In genomic region chr18:8694891-8695290, GRCh38 we compare ENCODE assay signal across 32 cellular contexts.
"Had no signal": no experiment of that assay in that cellular context is flagged by ENCODE, and none has a peak within 500 bp of the region (broad histone marks: within the 10 kb centered on the region; RNA-seq: fewer than 3 reads in every experiment).

No MANE protein-coding gene starts in this region.

- H3K4me3 Mint-ChIP-seq: activated CD4-positive, alpha-beta memory T cell treated with anti-CD3 and anti-CD28 coated beads for 36 hours; activated CD4-positive, alpha-beta T cell treated with anti-CD3 and anti-CD28 coated beads for 36 hours; activated CD4-positive, alpha-beta T cell treated with anti-CD3 and anti-CD28 coated beads, Interleukin-2, amount 10 ng/mL, durations not matched to agents 24 days and 14 days; activated CD8-positive, alpha-beta memory T cell treated with anti-CD3 and anti-CD28 coated beads, Interleukin-2, amount 10 ng/mL, durations not matched to agents 7 days and 5 days; activated CD8-positive, alpha-beta T cell treated with anti-CD3 and anti-CD28 coated beads, Interleukin-2, amount 10 ng/mL, durations not matched to agents 7 days and 5 days; activated naive CD4-positive, alpha-beta T cell treated with anti-CD3 and anti-CD28 coated beads for 36 hours; activated naive CD4-positive, alpha-beta T cell treated with anti-CD3 and anti-CD28 coated beads, Interleukin-2, amount 50 U/mL, for 24 hours; activated naive CD8-positive, alpha-beta T cell treated with anti-CD3 and anti-CD28 coated beads for 36 hours; activated naive CD8-positive, alpha-beta T cell treated with anti-CD3 and anti-CD28 coated beads, Interleukin-2, amount 50 U/mL, for 24 hours; activated T-helper 1 cell treated with anti-CD3 and anti-CD28 coated beads, Interleukin-12 subunit alpha, Interleukin-12 subunit beta, Interleukin-2, Interleukin-4 antibody, amounts not matched to agents 30 ng/mL and 10 ng/mL and 1 ng/mL, durations not matched to agents 14 hours and 24 hours and 36 hours; effector memory CD8-positive, alpha-beta T cell had no signal

- H3K36me3 Mint-ChIP-seq: activated CD4-positive, alpha-beta memory T cell treated with anti-CD3 and anti-CD28 coated beads for 36 hours; activated CD8-positive, alpha-beta memory T cell treated with anti-CD3 and anti-CD28 coated beads, Interleukin-2, amount 10 ng/mL, durations not matched to agents 7 days and 5 days; activated naive CD4-positive, alpha-beta T cell treated with anti-CD3 and anti-CD28 coated beads, Interleukin-2, amount 50 U/mL, for 24 hours; activated naive CD8-positive, alpha-beta T cell treated with anti-CD3 and anti-CD28 coated beads for 36 hours had no signal

- H3K27ac Mint-ChIP-seq: activated CD4-positive, alpha-beta memory T cell treated with anti-CD3 and anti-CD28 coated beads for 36 hours; activated CD4-positive, alpha-beta T cell treated with anti-CD3 and anti-CD28 coated beads for 36 hours; activated CD4-positive, alpha-beta T cell treated with anti-CD3 and anti-CD28 coated beads, Interleukin-2, amount 10 ng/mL, durations not matched to agents 24 days and 14 days; activated CD8-positive, alpha-beta memory T cell treated with anti-CD3 and anti-CD28 coated beads, Interleukin-2, amount 10 ng/mL, durations not matched to agents 7 days and 5 days; activated CD8-positive, alpha-beta T cell treated with anti-CD3 and anti-CD28 coated beads, Interleukin-2, amount 10 ng/mL, durations not matched to agents 7 days and 5 days; activated naive CD4-positive, alpha-beta T cell treated with anti-CD3 and anti-CD28 coated beads for 36 hours; activated naive CD4-positive, alpha-beta T cell treated with anti-CD3 and anti-CD28 coated beads, Interleukin-2, amount 50 U/mL, for 24 hours; activated naive CD8-positive, alpha-beta T cell treated with anti-CD3 and anti-CD28 coated beads for 36 hours; activated naive CD8-positive, alpha-beta T cell treated with anti-CD3 and anti-CD28 coated beads, Interleukin-2, amount 50 U/mL, for 24 hours; activated T-helper 1 cell treated with anti-CD3 and anti-CD28 coated beads, Interleukin-12 subunit alpha, Interleukin-12 subunit beta, Interleukin-2, Interleukin-4 antibody, amounts not matched to agents 30 ng/mL and 10 ng/mL and 1 ng/mL, durations not matched to agents 14 hours and 24 hours and 36 hours; activated T-helper 2 cell treated with anti-CD3 and anti-CD28 coated beads, Interferon-gamma antibody, Interleukin-2, Interleukin-4, amounts not matched to agents 10 μg/mL and 5 μg/mL and 100 μg/mL, durations not matched to agents 14 hours and 24 hours and 36 hours; effector memory CD8-positive, alpha-beta T cell had no signal

- H3K36me3 ChIP-seq: adrenal gland, esophagus squamous epithelium, gastroesophageal sphincter had no signal

- ATAC-seq: activated CD4-positive, alpha-beta T cell treated with anti-CD3 and anti-CD28 coated beads for 36 hours; activated CD8-positive, alpha-beta memory T cell treated with anti-CD3 and anti-CD28 coated beads, Interleukin-2, amount 10 ng/mL, durations not matched to agents 7 days and 5 days; activated CD8-positive, alpha-beta T cell treated with anti-CD3 and anti-CD28 coated beads, Interleukin-2, amount 10 ng/mL, durations not matched to agents 7 days and 5 days; activated naive CD8-positive, alpha-beta T cell treated with anti-CD3 and anti-CD28 coated beads, Interleukin-2, amount 50 U/mL, for 24 hours; body of pancreas; effector memory CD8-positive, alpha-beta T cell; gastroesophageal sphincter had no signal

- FAIRE-seq: colon had no signal

- H3K27me3 ChIP-seq: adrenal gland, body of pancreas, esophagus squamous epithelium, gastroesophageal sphincter had no signal

- DNase-seq: activated CD4-positive, alpha-beta memory T cell treated with anti-CD3 and anti-CD28 coated beads for 36 hours; activated CD4-positive, alpha-beta T cell treated with anti-CD3 and anti-CD28 coated beads for 36 hours; activated CD4-positive, alpha-beta T cell treated with anti-CD3 and anti-CD28 coated beads, Interleukin-2, amount 10 ng/mL, durations not matched to agents 24 days and 14 days; activated CD4-positive, CD25-positive, alpha-beta regulatory T cell; activated CD4-positive, CD25-positive, alpha-beta regulatory T cell treated with anti-CD3 and anti-CD28 coated beads, Interleukin-2, amount 50 U/mL, for 72 hours; activated CD8-positive, alpha-beta memory T cell treated with anti-CD3 and anti-CD28 coated beads, Interleukin-2, amount 10 ng/mL, durations not matched to agents 7 days and 5 days; activated CD8-positive, alpha-beta memory T cell treated with anti-CD3 and anti-CD28 coated beads, Interleukin-2, amount 50 U/mL, for 4 hours; activated CD8-positive, alpha-beta T cell treated with anti-CD3 and anti-CD28 coated beads, Interleukin-2, amount 10 ng/mL, durations not matched to agents 7 days and 5 days; activated effector memory CD4-positive, alpha-beta T cell treated with anti-CD3 and anti-CD28 coated beads, Interleukin-2, amount 50 U/mL, for 16 hours; activated naive CD4-positive, alpha-beta T cell treated with anti-CD3 and anti-CD28 coated beads for 36 hours; activated naive CD8-positive, alpha-beta T cell treated with anti-CD3 and anti-CD28 coated beads for 36 hours; activated naive CD8-positive, alpha-beta T cell treated with anti-CD3 and anti-CD28 coated beads, Interleukin-2, amount 50 U/mL, for 24 hours; activated T-cell treated with anti-CD3 and anti-CD28 coated beads, Interleukin-2, amount 50 U/mL, for 1 hour; activated T-cell treated with anti-CD3 and anti-CD28 coated beads, Interleukin-2, amount 50 U/mL, for 48 hours; adrenal gland; amygdala; aorta; body of pancreas; caudate nucleus; cortex of kidney; dermis blood vessel endothelial cell; effector CD4-positive, alpha-beta T cell; effector memory CD8-positive, alpha-beta T cell; erythroblast; esophagus squamous epithelium; foreskin melanocyte; T-helper 2 cell had no signal

- H3K9me3 Mint-ChIP-seq: activated CD4-positive, alpha-beta memory T cell treated with anti-CD3 and anti-CD28 coated beads for 36 hours; activated CD4-positive, alpha-beta T cell treated with anti-CD3 and anti-CD28 coated beads, Interleukin-2, amount 10 ng/mL, durations not matched to agents 24 days and 14 days; activated naive CD4-positive, alpha-beta T cell treated with anti-CD3 and anti-CD28 coated beads for 36 hours; activated naive CD4-positive, alpha-beta T cell treated with anti-CD3 and anti-CD28 coated beads, Interleukin-2, amount 50 U/mL, for 24 hours; activated naive CD8-positive, alpha-beta T cell treated with anti-CD3 and anti-CD28 coated beads for 36 hours; activated naive CD8-positive, alpha-beta T cell treated with anti-CD3 and anti-CD28 coated beads, Interleukin-2, amount 50 U/mL, for 24 hours; activated T-helper 1 cell treated with anti-CD3 and anti-CD28 coated beads, Interleukin-12 subunit alpha, Interleukin-12 subunit beta, Interleukin-2, Interleukin-4 antibody, amounts not matched to agents 30 ng/mL and 10 ng/mL and 1 ng/mL, durations not matched to agents 14 hours and 24 hours and 36 hours; activated T-helper 2 cell treated with anti-CD3 and anti-CD28 coated beads, Interferon-gamma antibody, Interleukin-2, Interleukin-4, amounts not matched to agents 10 μg/mL and 5 μg/mL and 100 μg/mL, durations not matched to agents 14 hours and 24 hours and 36 hours; effector memory CD8-positive, alpha-beta T cell had no signal

- H3K9me3 ChIP-seq: adrenal gland, body of pancreas, esophagus squamous epithelium, gastroesophageal sphincter had no signal

- H3K4me1 ChIP-seq: adrenal gland, body of pancreas, esophagus squamous epithelium, gastroesophageal sphincter had no signal

- H3K4me1 Mint-ChIP-seq: activated CD4-positive, alpha-beta T cell treated with anti-CD3 and anti-CD28 coated beads for 36 hours; activated CD4-positive, alpha-beta T cell treated with anti-CD3 and anti-CD28 coated beads, Interleukin-2, amount 10 ng/mL, durations not matched to agents 24 days and 14 days; activated CD8-positive, alpha-beta memory T cell treated with anti-CD3 and anti-CD28 coated beads, Interleukin-2, amount 10 ng/mL, durations not matched to agents 7 days and 5 days; activated naive CD4-positive, alpha-beta T cell treated with anti-CD3 and anti-CD28 coated beads, Interleukin-2, amount 50 U/mL, for 24 hours; activated naive CD8-positive, alpha-beta T cell treated with anti-CD3 and anti-CD28 coated beads for 36 hours had no signal

- H3K27ac ChIP-seq: adrenal gland, body of pancreas, esophagus squamous epithelium, gastroesophageal sphincter had no signal

- H3K4me3 ChIP-seq: adrenal gland, body of pancreas, esophagus squamous epithelium, gastroesophageal sphincter had no signal
